ENCODE assay signal across 12 cellular contexts in genomic region chr19:53549354-53549753, GRCh38. TPM values are rescaled to one million over a fixed set of nuclear protein-coding genes. Genes with fewer than 3 reads are reported as not detected.
DNase-seq lines count a peak whose midpoint lies in the region; ATAC-seq and TF ChIP-seq lines count a peak whose summit lies in the region.
"Had no signal": no experiment of that assay in that cellular context is flagged by ENCODE, and none has a peak within 500 bp of the region (broad histone marks: within the 10 kb centered on the region; RNA-seq: fewer than 3 reads in every experiment).

No MANE protein-coding gene starts in this region.

- no peak for ATAC-seq in GM19455 (IDR thresholded peaks at IDR 0.05; ENCODE audit: unreplicated experiment)
- ATAC-seq: body of pancreas had no signal

- WGBS in H9 (ENCODE audit: extremely low coverage, insufficient read length, low lambda C conversion rate): no CpG with 5 or more reads among the region's 3 CpGs
- WGBS in transverse colon (ENCODE audit: low coverage in 1 of 2), 2 donors: 48 to 79% methylated on average over 3 of the region's 3 CpGs

- TF ChIP-seq POLR2A in transverse colon (IDR thresholded peaks at IDR 0.05): no peak

- no peak overlapping the region for H3K18ac ChIP-seq in H9 (ENCODE audit: insufficient read length, low read depth, low read length)

- H2BK15ac ChIP-seq in H9 (ENCODE audit: low read depth, low read length): no peak overlapping the region

- in situ Hi-C loops in transverse colon (cut with MboI; ENCODE audit: low pct_ligation_motif_present in 1 of 4, low pct_unique_long_range_greater_than_20kb in 1 of 4, low sequenced_read_pairs in 3 of 4): no loop called here

- H3K4me2 ChIP-seq in H9 (ENCODE audit: insufficient read depth, insufficient read length, low read length): no peak overlapping the region
- H3K4me2 ChIP-seq: SK-N-SH had no signal

- no peak overlapping the region; the same call in 1 of the 2 replicates for H3K14ac ChIP-seq in H9 (ENCODE audit: insufficient read depth, low read length)

- H3K9me3 ChIP-seq in H9 (ENCODE audit: control insufficient read depth, low read depth, low read length): no peaks in the 10 kb centered on the region
- no peaks in the 10 kb centered on the region for H3K9me3 ChIP-seq in transverse colon
- H3K9me3 ChIP-seq: body of pancreas, neutrophil, SK-N-SH had no signal

- H3K79me1 ChIP-seq in H9 (ENCODE audit: insufficient read depth, low read depth, low read length, poor library complexity, severe bottlenecking): no peaks in the 10 kb centered on the region

- H2BK120ac ChIP-seq in H9 (ENCODE audit: low read depth, low read length, poor library complexity, severe bottlenecking): no peak overlapping the region

- peak overlapping the region; percentile 61 to 94 (median 78); a peak in 6 of 7 replicates for H3K27ac Mint-ChIP-seq in H9
- H3K27ac Mint-ChIP-seq: activated CD4-positive, alpha-beta memory T cell treated with anti-CD3 and anti-CD28 coated beads, Interleukin-2, amount 10 ng/mL, durations not matched to agents 7 days and 5 days had no signal

- H3K36me3 Mint-ChIP-seq in H9 (ENCODE audit: insufficient read depth in 1 of 3, low read depth in 3 of 3): peaks cover 3 to 29% (median 12%) of the 10 kb centered on the region in 3 experiments; a peak in 5 of 7 replicates

- no peak overlapping the region for H2AFZ ChIP-seq in H9 (ENCODE audit: low read length)

- no peak overlapping the region for H2AK5ac ChIP-seq in H9 (ENCODE audit: insufficient read length, low read length)

- H3K79me2 ChIP-seq in H9 (ENCODE audit: insufficient read depth, low read length): no peaks in the 10 kb centered on the region

- H3K27me3 ChIP-seq in H9 (ENCODE audit: insufficient read depth, low read length) (no peaks in the 10 kb centered on the region), transverse colon (no peaks in the 10 kb centered on the region)
- H3K27me3 ChIP-seq: body of pancreas had no signal

- H3K4me1 ChIP-seq in H9 (ENCODE audit: insufficient read depth, low read length): peaks cover 6% of the 10 kb centered on the region; the same call in 1 of the 2 replicates
- H3K4me1 ChIP-seq in transverse colon: peaks cover 0 to 5% (median 0%) of the 10 kb centered on the region in 4 donors

- H2BK20ac ChIP-seq in H9 (ENCODE audit: low read depth, low read length, poor library complexity, severe bottlenecking): no peak overlapping the region

- intact Hi-C loops in transverse colon (cut with DNase I; ENCODE audit: low total_unique reads): no loop called here

- H2BK5ac ChIP-seq in H9 (ENCODE audit: insufficient read length, low read length): peak overlapping the region; percentile 91

- DNase-seq in H9: no peak
- peak; percentile 85 to 87 for DNase-seq in cardiac fibroblast (ENCODE audit: low read depth in 2 of 2)
- DNase-seq in medulla oblongata (ENCODE audit: extremely low spot score): peak; percentile 69
- no peak for DNase-seq in transverse colon
- DNase-seq in NCI-H1417 treated with DMSO at 0.1 percent for 48 hours (lab: John Stamatoyannopoulos, UW): no peak
- no peak for DNase-seq in NCI-H2081 treated with DMSO at 0.1 percent for 48 hours (lab: John Stamatoyannopoulos, UW)
- DNase-seq: activated CD4-positive, alpha-beta memory T cell treated with anti-CD3 and anti-CD28 coated beads, Interleukin-2, amount 10 ng/mL, durations not matched to agents 7 days and 5 days; NCI-H2227 treated with DMSO at 0.1 percent for 48 hours; SK-N-SH had no signal

- no peak overlapping the region for H3K23ac ChIP-seq in H9 (ENCODE audit: insufficient read length, low read depth, low read length)

- H4K20me1 ChIP-seq in H9 (ENCODE audit: control insufficient read depth, insufficient read depth, insufficient read length): no peaks in the 10 kb centered on the region

- H4K91ac ChIP-seq in H9 (ENCODE audit: insufficient read length, low read depth, low read length): no peak overlapping the region

- H4K5ac ChIP-seq in H9 (ENCODE audit: insufficient read length, low read depth, low read length): no peak overlapping the region

- no peak overlapping the region for H2BK12ac ChIP-seq in H9 (ENCODE audit: insufficient read length, low read depth, low read length)

- H3T11ph ChIP-seq in H9 (ENCODE audit: low read length): no peak overlapping the region

- peak overlapping the region; percentile 41 for H3K9ac ChIP-seq in H9 (ENCODE audit: extremely low read depth, insufficient read length, low read length)
- H3K9ac ChIP-seq: SK-N-SH had no signal

- no peak overlapping the region for H3K56ac ChIP-seq in H9 (ENCODE audit: insufficient read length, low read depth, low read length)

- H4K8ac ChIP-seq in H9 (replicated peaks; ENCODE audit: insufficient read length, low read depth, low read length): no peak overlapping the region

- H3K9me3 Mint-ChIP-seq in H9: no peaks in the 10 kb centered on the region

- no peak overlapping the region for H3K4me3 ChIP-seq in cardiac fibroblast (replicated peaks in 1 of 2; ENCODE audit: low read depth in 2 of 2, low read length in 2 of 2)
- H3K4me3 ChIP-seq in transverse colon: no peak overlapping the region
- H3K4me3 ChIP-seq: body of pancreas had no signal

- TF ChIP-seq EP300 in transverse colon (IDR thresholded peaks at IDR 0.05; ENCODE audit: low read depth): no peak

- H3K27ac ChIP-seq in H9 (ENCODE audit: insufficient read length, low read depth, low read length) (peak overlapping the region; percentile 58), transverse colon (peak overlapping the region; percentile 25 to 61 (median 54))
- H3K27ac ChIP-seq: neutrophil had no signal

- TF ChIP-seq CTCF in H9 (conservative IDR thresholded peaks at IDR 0.05): no peak
- no peak for TF ChIP-seq CTCF in cardiac fibroblast (IDR thresholded peaks at IDR 0.05; ENCODE audit: low read depth, low read length)
- TF ChIP-seq CTCF in transverse colon (IDR thresholded peaks at IDR 0.05): no peak

- H3K36me3 ChIP-seq in transverse colon: no peaks in the 10 kb centered on the region
- H3K36me3 ChIP-seq: neutrophil had no signal

- no peaks in the 10 kb centered on the region for H3K23me2 ChIP-seq in H9 (ENCODE audit: insufficient read length, low read depth, low read length, poor library complexity, severe bottlenecking)

- H3K4me3 Mint-ChIP-seq in H9: no peak overlapping the region
- H3K4me3 Mint-ChIP-seq: activated CD4-positive, alpha-beta memory T cell treated with anti-CD3 and anti-CD28 coated beads, Interleukin-2, amount 10 ng/mL, durations not matched to agents 7 days and 5 days had no signal

- no peaks in the 10 kb centered on the region for H3K27me3 Mint-ChIP-seq in H9 (ENCODE audit: low read depth)
- H3K27me3 Mint-ChIP-seq: activated CD4-positive, alpha-beta memory T cell treated with anti-CD3 and anti-CD28 coated beads, Interleukin-2, amount 10 ng/mL, durations not matched to agents 7 days and 5 days had no signal

- H3K4me1 Mint-ChIP-seq in H9: peaks cover 14% of the 10 kb centered on the region in 2 experiments

- no peak overlapping the region for H3K4ac ChIP-seq in H9 (ENCODE audit: low read depth, low read length)

RNA-seq across cellular contexts. Expression of gene ZNF331, which starts 11.4 kb away (rescaled TPM):
- 50.6 and 57.2 TPM in 2 replicates for total RNA-seq in H9 (2021)
- total RNA-seq in transverse colon: 10 to 100 TPM in 1 of 4 donors, 1 to 10 TPM in 3; 3.7 to 15.7 (median 5.8) TPM

Comparison
In these comparisons a context has a peak if more than half of its experiments do, and no peak if none do; other contexts are left out.
1. DNase-seq: peak in cardiac fibroblast (2 of 2) and medulla oblongata (single experiment); none in H9 (single experiment), transverse colon (single experiment), NCI-H1417 treated with DMSO at 0.1 percent for 48 hours (single experiment) and NCI-H2081 treated with DMSO at 0.1 percent for 48 hours (single experiment).